In the genomic region with DNA sequence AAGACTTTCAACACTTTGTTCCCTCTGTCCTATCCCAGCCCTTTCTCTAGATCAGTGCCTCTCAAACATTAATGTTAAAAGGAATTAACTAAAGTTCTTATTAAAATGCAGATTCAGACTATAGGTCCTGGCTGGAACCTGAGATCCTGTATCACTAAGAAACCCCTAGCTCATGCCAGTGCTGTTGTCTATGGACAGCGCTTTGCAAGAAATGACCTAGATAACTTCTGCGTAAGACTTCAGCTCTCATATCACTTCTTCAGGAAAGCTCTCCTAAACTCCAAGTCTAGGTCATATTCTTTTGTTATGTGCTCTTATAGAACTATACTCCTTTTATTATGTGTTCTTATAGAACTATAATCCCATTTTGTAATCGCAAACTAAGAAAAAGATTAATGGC, we compare ENCODE assay signal across 5 cellular contexts.
"Had no signal": no experiment of that assay in that cellular context is flagged by ENCODE, and none has a peak within 500 bp of the region (broad histone marks: within the 10 kb centered on the region; RNA-seq: fewer than 3 reads in every experiment).

No MANE protein-coding gene starts in this region.

- H3K4me2 ChIP-seq: GM23338 had no signal

- ATAC-seq: GM23338, HCT116 had no signal

- H3K27ac Mint-ChIP-seq: GM23338, HFFc6 had no signal

- DNase-seq: H9, HFFc6, IMR-90 had no signal

- H3K9me3 Mint-ChIP-seq: GM23338, H9, HFFc6 had no signal

- H3K4me3 ChIP-seq: GM23338 had no signal

- H3K4me3 Mint-ChIP-seq: GM23338, H9, HFFc6 had no signal
